In genomic region chr6:25309886-25310285, GRCh38 we compare ENCODE assay signal across 21 cellular contexts.
"Had no signal": no experiment of that assay in that cellular context is flagged by ENCODE, and none has a peak within 500 bp of the region (broad histone marks: within the 10 kb centered on the region; RNA-seq: fewer than 3 reads in every experiment).

No MANE protein-coding gene starts in this region.

- H3K9me3 ChIP-seq: esophagus squamous epithelium, gastroesophageal sphincter, left ventricle myocardium inferior, tibial nerve had no signal

- H3K4me3 Mint-ChIP-seq: activated CD4-positive, alpha-beta memory T cell treated with anti-CD3 and anti-CD28 coated beads for 36 hours; activated CD4-positive, alpha-beta T cell treated with anti-CD3 and anti-CD28 coated beads, Interleukin-2, amount 10 ng/mL, durations not matched to agents 24 days and 14 days; activated naive CD4-positive, alpha-beta T cell treated with anti-CD3 and anti-CD28 coated beads, Interleukin-2, amount 10 ng/mL, durations not matched to agents 7 days and 5 days; activated naive CD8-positive, alpha-beta T cell treated with anti-CD3 and anti-CD28 coated beads, Interleukin-2, amount 10 ng/mL, durations not matched to agents 7 days and 5 days; activated T-cell treated with anti-CD3 and anti-CD28 coated beads, Interleukin-2, amount 50 U/mL, for 24 hours; naive thymus-derived CD4-positive, alpha-beta T cell had no signal

- H3K27ac ChIP-seq: esophagus squamous epithelium, gastroesophageal sphincter, left ventricle myocardium inferior, parathyroid adenoma, tibial nerve had no signal

- DNase-seq: activated CD4-positive, alpha-beta memory T cell treated with anti-CD3 and anti-CD28 coated beads for 36 hours; activated CD4-positive, alpha-beta T cell treated with anti-CD3 and anti-CD28 coated beads, Interleukin-2, amount 10 ng/mL, durations not matched to agents 24 days and 14 days; activated CD4-positive, CD25-positive, alpha-beta regulatory T cell treated with anti-CD3 and anti-CD28 coated beads, Interleukin-2, amount 50 U/mL, for 72 hours; activated CD8-positive, alpha-beta memory T cell treated with anti-CD3 and anti-CD28 coated beads, Interleukin-2, amount 50 U/mL, for 48 hours; activated gamma-delta T cell; activated naive CD4-positive, alpha-beta T cell treated with anti-CD3 and anti-CD28 coated beads, Interleukin-2, amount 10 ng/mL, durations not matched to agents 7 days and 5 days; activated naive CD8-positive, alpha-beta T cell treated with anti-CD3 and anti-CD28 coated beads, Interleukin-2, amount 10 ng/mL, durations not matched to agents 7 days and 5 days; activated T-cell treated with anti-CD3 and anti-CD28 coated beads, Interleukin-2, amount 50 U/mL, for 24 hours; esophagus squamous epithelium; islet precursor cell; left ventricle myocardium inferior; naive thymus-derived CD4-positive, alpha-beta T cell; right cardiac atrium; stimulated activated CD4-positive, alpha-beta T cell treated with anti-CD3 and anti-CD28 coated beads, Interleukin-2, amount 100 ng/mL, for 48 hours; stimulated activated naive CD4-positive, alpha-beta T cell treated with Interleukin-2 at 50 U/mL for 16 hours; T-helper 2 cell had no signal

- H3K27ac Mint-ChIP-seq: activated CD4-positive, alpha-beta memory T cell treated with anti-CD3 and anti-CD28 coated beads for 36 hours; activated CD4-positive, alpha-beta T cell treated with anti-CD3 and anti-CD28 coated beads, Interleukin-2, amount 10 ng/mL, durations not matched to agents 24 days and 14 days; activated naive CD4-positive, alpha-beta T cell treated with anti-CD3 and anti-CD28 coated beads, Interleukin-2, amount 10 ng/mL, durations not matched to agents 7 days and 5 days; activated naive CD8-positive, alpha-beta T cell treated with anti-CD3 and anti-CD28 coated beads, Interleukin-2, amount 10 ng/mL, durations not matched to agents 7 days and 5 days; activated T-cell treated with anti-CD3 and anti-CD28 coated beads, Interleukin-2, amount 50 U/mL, for 24 hours had no signal

- H3K27me3 ChIP-seq: esophagus squamous epithelium, hepatocyte, tibial nerve had no signal

- H3K4me1 ChIP-seq: parathyroid adenoma had no signal

- H3K36me3 Mint-ChIP-seq: activated CD4-positive, alpha-beta memory T cell treated with anti-CD3 and anti-CD28 coated beads for 36 hours; activated naive CD4-positive, alpha-beta T cell treated with anti-CD3 and anti-CD28 coated beads, Interleukin-2, amount 10 ng/mL, durations not matched to agents 7 days and 5 days had no signal

- H3K9me3 Mint-ChIP-seq: activated CD4-positive, alpha-beta memory T cell treated with anti-CD3 and anti-CD28 coated beads for 36 hours; activated CD4-positive, alpha-beta T cell treated with anti-CD3 and anti-CD28 coated beads, Interleukin-2, amount 10 ng/mL, durations not matched to agents 24 days and 14 days; activated naive CD4-positive, alpha-beta T cell treated with anti-CD3 and anti-CD28 coated beads, Interleukin-2, amount 10 ng/mL, durations not matched to agents 7 days and 5 days; activated naive CD8-positive, alpha-beta T cell treated with anti-CD3 and anti-CD28 coated beads, Interleukin-2, amount 10 ng/mL, durations not matched to agents 7 days and 5 days; activated T-cell treated with anti-CD3 and anti-CD28 coated beads, Interleukin-2, amount 50 U/mL, for 24 hours; naive thymus-derived CD4-positive, alpha-beta T cell had no signal

- H2AFZ ChIP-seq: hepatocyte, parathyroid adenoma had no signal

- H3K4me3 ChIP-seq: esophagus squamous epithelium, gastroesophageal sphincter, hepatocyte, left ventricle myocardium inferior, lung, tibial nerve had no signal

- H3K9ac ChIP-seq: parathyroid adenoma had no signal

- H3K27me3 Mint-ChIP-seq: activated CD4-positive, alpha-beta memory T cell treated with anti-CD3 and anti-CD28 coated beads for 36 hours; activated CD4-positive, alpha-beta T cell treated with anti-CD3 and anti-CD28 coated beads, Interleukin-2, amount 10 ng/mL, durations not matched to agents 24 days and 14 days; activated naive CD4-positive, alpha-beta T cell treated with anti-CD3 and anti-CD28 coated beads, Interleukin-2, amount 10 ng/mL, durations not matched to agents 7 days and 5 days; activated naive CD8-positive, alpha-beta T cell treated with anti-CD3 and anti-CD28 coated beads, Interleukin-2, amount 10 ng/mL, durations not matched to agents 7 days and 5 days; activated T-cell treated with anti-CD3 and anti-CD28 coated beads, Interleukin-2, amount 50 U/mL, for 24 hours had no signal

- H3K36me3 ChIP-seq: esophagus squamous epithelium, gastroesophageal sphincter, left ventricle myocardium inferior, tibial nerve had no signal
